19 cellular contexts compared by ENCODE assay signal in the genomic region with DNA sequence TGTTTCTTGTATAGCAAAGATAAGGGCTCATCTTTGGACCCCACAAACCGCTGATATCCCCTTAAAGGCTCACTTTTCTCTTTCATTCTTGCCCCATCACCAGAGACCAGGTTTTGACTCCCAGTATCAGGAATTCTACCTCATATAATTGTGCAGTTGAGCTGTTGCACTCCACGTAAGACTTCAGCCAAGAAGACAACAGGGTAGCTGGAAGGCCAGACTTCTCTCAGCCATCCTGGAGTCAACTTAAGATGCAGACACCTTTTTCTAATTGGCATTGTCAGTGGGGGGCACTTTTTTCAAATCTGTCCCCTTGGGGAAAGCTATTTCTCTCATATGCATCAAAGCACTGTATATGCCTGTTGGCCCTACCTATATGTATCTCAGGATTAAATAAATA.
DNase-seq lines count a peak whose midpoint lies in the region; ATAC-seq, FAIRE-seq and TF ChIP-seq lines count a peak whose summit lies in the region.
"Had no signal": no experiment of that assay in that cellular context is flagged by ENCODE, and none has a peak within 500 bp of the region (broad histone marks: within the 10 kb centered on the region; RNA-seq: fewer than 3 reads in every experiment).

No MANE protein-coding gene starts in this region.

- H3K4me1 ChIP-seq in ACC112 (ENCODE audit: control insufficient read depth, insufficient read depth, low read length, unreplicated experiment) (peaks cover 28% of the 10 kb centered on the region), K562 (replicated peaks in 1 of 2; ENCODE audit: control insufficient read depth in 2 of 2, insufficient read depth in 2 of 2, low read length in 2 of 2) (peaks cover 3 to 20% of the 10 kb centered on the region in 2 experiments; a peak in 4 of 5 replicates), kidney (ENCODE audit: control insufficient read depth in 1 of 2, insufficient read depth in 1 of 2, low read depth in 1 of 2, low read length in 2 of 2) (peaks cover 0 to 2% of the 10 kb centered on the region in 2 donors)
- H3K4me1 ChIP-seq: BE2C, HAP-1 had no signal

- H3K79me2 ChIP-seq in ACC112 (ENCODE audit: control insufficient read depth, insufficient read depth, low read length, unreplicated experiment) (no peaks in the 10 kb centered on the region), K562 (ENCODE audit: control insufficient read depth, insufficient read depth, low read length) (no peaks in the 10 kb centered on the region)

- FAIRE-seq in K562 (lab: Jason Lieb, UNC) (no peak), kidney (lab: Jason Lieb, UNC) (no peak)
- FAIRE-seq: G401.6, GM12892, GM19239 had no signal

- 0 out of 2 replicates have a peak overlapping the region, but pooled peaks have one; percentile 10 for H3K27ac ChIP-seq in ACC112 (ENCODE audit: low read depth, low read length)
- H3K27ac ChIP-seq in K562 (ENCODE audit: extremely low read depth, low read depth, low read length) = no peak overlapping the region
- H3K27ac ChIP-seq in kidney (ENCODE audit: low read depth in 2 of 2, low read length in 2 of 2) = no peak overlapping the region
- H3K27ac ChIP-seq: BLaER1 treated with 17β-estradiol and CSF1 and Interleukin-3, amounts not matched to agents 10 nM and 100 nM had no signal

- POLR2A ChIA-PET in K562 (lab: Yijun Ruan, JAX) = interaction anchor here (0.8 to 1.5 kb wide), 3 partner anchors 10 to 78 kb away, joined by 3 to 4 read pairs (median 3); a partner anchor contains a TSS

- ATAC-seq in K562 = no peak
- no peak for ATAC-seq in GM18867 (IDR thresholded peaks at IDR 0.05; ENCODE audit: unreplicated experiment)
- no peak for ATAC-seq in HG02623 (IDR thresholded peaks at IDR 0.05; ENCODE audit: unreplicated experiment)

- TF ChIP-seq CTCF in K562 (IDR thresholded peaks at IDR 0.05 in 2 of 3, conservative IDR thresholded peaks at IDR 0.05 in 1 of 3; ENCODE audit: insufficient read depth in 2 of 3, low read depth in 1 of 3, low read length in 3 of 3) (no peak), kidney (IDR thresholded peaks at IDR 0.05; ENCODE audit: borderline replicate concordance, extremely low read depth, insufficient read depth) (no peak)

- peak; percentile 71 for DNase-seq in G401 (ENCODE audit: low spot score)
- no peak for DNase-seq in K562 (ENCODE audit: extremely low read depth in 1 of 4, low spot score in 3 of 4)
- no peak for DNase-seq in kidney
- DNase-seq: ACHN; BE2C; Calu3; CD4-positive, alpha-beta memory T cell; COR-L47; DMS53; DMS79 treated with DMSO at 0.1 percent for 48 hours; GOT3 had no signal

- H3K27me3 ChIP-seq in ACC112 (ENCODE audit: insufficient read depth, low read length) = no peaks in the 10 kb centered on the region
- no peaks in the 10 kb centered on the region for H3K27me3 ChIP-seq in K562 (ENCODE audit: control insufficient read depth in 2 of 2, insufficient read depth in 2 of 2, low read length in 2 of 2)
- H3K27me3 ChIP-seq: BE2C; BLaER1 treated with 17β-estradiol and CSF1 and Interleukin-3, amounts not matched to agents 10 nM and 100 nM had no signal

- no peaks in the 10 kb centered on the region for H4K20me1 ChIP-seq in K562 (replicated peaks; ENCODE audit: control insufficient read depth, insufficient read depth, low read length)
- H4K20me1 ChIP-seq: BLaER1 treated with 17β-estradiol and CSF1 and Interleukin-3, amounts not matched to agents 10 nM and 100 nM had no signal

- no peak overlapping the region for H3K9ac ChIP-seq in K562 (ENCODE audit: insufficient read depth in 1 of 2, low read depth in 2 of 2, low read length in 2 of 2)
- H3K9ac ChIP-seq in kidney (ENCODE audit: low read length in 2 of 2) = no peak overlapping the region
- H3K9ac ChIP-seq: BLaER1 treated with 17β-estradiol and CSF1 and Interleukin-3, amounts not matched to agents 10 nM and 100 nM had no signal

- H3K4me3 ChIP-seq in ACC112 (ENCODE audit: low read depth, low read length) (no peak overlapping the region), K562 (no peak overlapping the region), kidney (ENCODE audit: low read length in 2 of 2) (no peak overlapping the region)
- H3K4me3 ChIP-seq: BLaER1 treated with 17β-estradiol and CSF1 and Interleukin-3, amounts not matched to agents 10 nM and 100 nM; HAP-1 had no signal

- H2AFZ ChIP-seq in ACC112 (ENCODE audit: low read length, unreplicated experiment) = no peak overlapping the region
- H2AFZ ChIP-seq in K562 (ENCODE audit: low read depth, low read length) = peak overlapping the region; percentile 60; the same call in 1 of the 2 replicates

- in situ Hi-C loops in G401 (cut with HindIII; ENCODE audit: low sequenced_read_pairs) = no loop called here
- in situ Hi-C loops in K562 (cut with MboI) = no loop called here

- TF ChIP-seq EP300 in K562 (IDR thresholded peaks at IDR 0.05; ENCODE audit: low read length) = no peak

- CTCF ChIA-PET in K562 (lab: Yijun Ruan, JAX; ENCODE audit: low intra/inter-chr PET ratio) = no interaction called here

- TF ChIP-seq RAD21 in K562 (CRISPR knock-in tag; conservative IDR thresholded peaks at IDR 0.05 in 1 of 2, IDR thresholded peaks at IDR 0.05 in 1 of 2) = no peak

- WGBS in K562 (ENCODE audit: insufficient coverage, low coverage, missing lambda C conversion rate) = 55% methylated on average over 2 of the region's 2 CpGs

- H3K4me2 ChIP-seq in K562 (ENCODE audit: insufficient read depth, low read length) = no peak overlapping the region
- H3K4me2 ChIP-seq: BLaER1 treated with 17β-estradiol and CSF1 and Interleukin-3, amounts not matched to agents 10 nM and 100 nM had no signal

- TF ChIP-seq POLR2A in K562 (conservative IDR thresholded peaks at IDR 0.05) = no peak

- H3K9me1 ChIP-seq in K562 (ENCODE audit: control insufficient read depth, insufficient read depth, low read length) = no peaks in the 10 kb centered on the region

- H3K9me3 ChIP-seq in K562 (replicated peaks; ENCODE audit: control insufficient read depth, insufficient read depth, low read depth, low read length) (no peaks in the 10 kb centered on the region), kidney (ENCODE audit: control insufficient read depth in 1 of 2, low read length in 2 of 2) (no peaks in the 10 kb centered on the region)
- H3K9me3 ChIP-seq: BE2C, HAP-1 had no signal

- no peaks in the 10 kb centered on the region for H3K36me3 ChIP-seq in ACC112 (ENCODE audit: insufficient read depth, low read length)
- no peaks in the 10 kb centered on the region for H3K36me3 ChIP-seq in K562 (ENCODE audit: control insufficient read depth, insufficient read depth, low read length)
- no peaks in the 10 kb centered on the region for H3K36me3 ChIP-seq in kidney (ENCODE audit: control insufficient read depth in 1 of 2, insufficient read depth in 2 of 2, low read length in 2 of 2)
- H3K36me3 ChIP-seq: BE2C; BLaER1 treated with 17β-estradiol and CSF1 and Interleukin-3, amounts not matched to agents 10 nM and 100 nM; HAP-1 had no signal

- no TSS peak for BruUV-seq in K562 (replicated peaks; lab: Mats Ljungman, UMichigan)

- intact Hi-C loops in K562 (cut with micrococcal nuclease) (no loop called here), kidney (cut with DNase I) (no loop called here)

TF ChIP-seq in K562, 482 proteins besides CTCF, POLR2A, EP300 and RAD21:
- TF ChIP-seq SP2 (IDR thresholded peaks at IDR 0.05; ENCODE audit: extremely low read depth, low read depth, low read length, poor library complexity, severe bottlenecking) (no peak), MCM3 (IDR thresholded peaks at IDR 0.05) (no peak), ZNF41 (CRISPR knock-in tag; conservative IDR thresholded peaks at IDR 0.05) (no peak), ZNF239 (CRISPR knock-in tag; IDR thresholded peaks at IDR 0.05) (no peak), BHLHE40 (IDR thresholded peaks at IDR 0.05; ENCODE audit: low read length) (no peak), TRIM24 (IDR thresholded peaks at IDR 0.05) (no peak), STAT5B (CRISPR knock-in tag; IDR thresholded peaks at IDR 0.05) (no peak)
- TF ChIP-seq, protein P1, sequence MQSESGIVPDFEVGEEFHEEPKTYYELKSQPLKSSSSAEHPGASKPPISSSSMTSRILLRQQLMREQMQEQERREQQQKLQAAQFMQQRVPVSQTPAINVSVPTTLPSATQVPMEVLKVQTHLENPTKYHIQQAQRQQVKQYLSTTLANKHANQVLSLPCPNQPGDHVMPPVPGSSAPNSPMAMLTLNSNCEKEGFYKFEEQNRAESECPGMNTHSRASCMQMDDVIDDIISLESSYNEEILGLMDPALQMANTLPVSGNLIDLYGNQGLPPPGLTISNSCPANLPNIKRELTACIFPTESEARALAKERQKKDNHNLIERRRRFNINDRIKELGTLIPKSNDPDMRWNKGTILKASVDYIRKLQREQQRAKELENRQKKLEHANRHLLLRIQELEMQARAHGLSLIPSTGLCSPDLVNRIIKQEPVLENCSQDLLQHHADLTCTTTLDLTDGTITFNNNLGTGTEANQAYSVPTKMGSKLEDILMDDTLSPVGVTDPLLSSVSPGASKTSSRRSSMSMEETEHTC (IDR thresholded peaks at IDR 0.05) = no peak
